ENCODE assay signal across 11 cellular contexts in the genomic region with DNA sequence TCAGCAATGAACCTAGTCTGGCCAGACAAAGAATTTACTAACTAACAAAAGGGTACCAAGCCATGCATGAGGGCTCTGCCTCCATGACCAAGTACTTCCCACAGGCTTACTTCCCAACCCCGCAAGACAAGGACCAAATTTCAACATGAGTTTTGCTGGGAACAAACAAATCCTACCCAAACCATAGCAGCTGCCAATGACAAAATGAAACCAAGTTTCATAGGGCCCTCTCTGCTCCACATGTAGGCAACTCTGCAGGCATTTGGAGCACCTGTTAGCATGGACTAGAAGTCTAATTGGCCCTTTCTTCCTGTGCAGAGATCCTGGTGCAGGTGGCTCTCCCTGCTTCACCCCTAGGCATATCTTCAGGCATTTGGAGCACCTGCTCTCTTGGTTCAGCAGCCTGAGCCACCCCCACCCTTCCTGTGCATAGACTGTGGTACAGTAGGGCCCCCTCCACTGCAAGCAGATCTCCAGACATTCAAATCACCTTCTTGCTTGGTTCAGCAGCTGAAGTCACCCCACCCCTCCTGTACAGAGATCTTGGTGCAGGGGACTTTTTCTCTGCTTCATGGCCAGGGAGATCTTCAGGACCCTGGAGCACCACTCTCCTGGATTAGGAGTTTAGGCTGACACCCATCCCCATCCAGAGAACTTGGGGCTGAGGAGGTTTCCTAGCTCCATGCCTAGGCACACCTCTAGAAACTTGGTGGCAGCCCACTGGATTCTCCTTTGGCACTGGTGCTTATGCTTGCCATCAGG.
A peak's percentile ranks its signal among the peaks of the same experiment; 100 is the strongest.
DNase-seq lines count a peak whose midpoint lies in the region; ATAC-seq, FAIRE-seq and TF ChIP-seq lines count a peak whose summit lies in the region.
"Had no signal": no experiment of that assay in that cellular context is flagged by ENCODE, and none has a peak within 500 bp of the region (broad histone marks: within the 10 kb centered on the region; RNA-seq: fewer than 3 reads in every experiment).

No MANE protein-coding gene starts in this region.

- peaks cover 10% of the 10 kb centered on the region for H3K9me3 ChIP-seq in CD4-positive, alpha-beta T cell (ENCODE audit: control insufficient read depth, low read length)
- H3K9me3 ChIP-seq in HCT116 (ENCODE audit: control insufficient read depth in 1 of 2, insufficient read depth in 1 of 2, low read depth in 1 of 2, low read length in 2 of 2) (no peaks in the 10 kb centered on the region), keratinocyte (ENCODE audit: control insufficient read depth, low read depth, low read length) (no peaks in the 10 kb centered on the region), heart right ventricle (peaks cover 0 to 37% (median 6%) of the 10 kb centered on the region in 11 donors)
- H3K9me3 ChIP-seq: neutrophil had no signal

- dilution Hi-C loops in keratinocyte (cut with MboI; ENCODE audit: extremely low pct_ligation_motif_present, low sequenced_read_pairs): no loop called here

- peaks cover 3% of the 10 kb centered on the region for H3K9me3 Mint-ChIP-seq in CD4-positive, alpha-beta T cell
- H3K9me3 Mint-ChIP-seq in activated CD8-positive, alpha-beta T cell treated with anti-CD3 and anti-CD28 coated beads for 36 hours: peaks cover 44% of the 10 kb centered on the region

- no peak overlapping the region for H3K4me3 Mint-ChIP-seq in CD4-positive, alpha-beta T cell
- H3K4me3 Mint-ChIP-seq in activated CD8-positive, alpha-beta T cell treated with anti-CD3 and anti-CD28 coated beads for 36 hours: no peak overlapping the region
- H3K4me3 Mint-ChIP-seq: CD14-positive monocyte had no signal

- H3K27ac ChIP-seq in CD4-positive, alpha-beta T cell (ENCODE audit: low read depth, low read length): peak overlapping the region; percentile 23
- H3K27ac ChIP-seq in HCT116 (ENCODE audit: low read depth, low read length) (no peak overlapping the region), keratinocyte (ENCODE audit: control insufficient read depth, insufficient read depth, low read length) (no peak overlapping the region), heart right ventricle (peak overlapping the region in 1 of 10 donors; percentile 16)
- H3K27ac ChIP-seq: neutrophil had no signal

- H3K27ac Mint-ChIP-seq in CD4-positive, alpha-beta T cell: peak overlapping the region; percentile 63
- peak overlapping the region; percentile 96 for H3K27ac Mint-ChIP-seq in activated CD8-positive, alpha-beta T cell treated with anti-CD3 and anti-CD28 coated beads for 36 hours

- no peaks in the 10 kb centered on the region for H3K27me3 Mint-ChIP-seq in CD4-positive, alpha-beta T cell
- H3K27me3 Mint-ChIP-seq in activated CD8-positive, alpha-beta T cell treated with anti-CD3 and anti-CD28 coated beads for 36 hours: no peaks in the 10 kb centered on the region

- POLR2A ChIA-PET in CD4-positive, alpha-beta T cell (lab: Charles Lee): interaction anchor here (0.7 to 1.9 kb wide), 22 partner anchors 11 to 364 kb away, joined by 3 to 14 read pairs (median 4); a partner anchor contains a TSS
- POLR2A ChIA-PET in HCT116 (lab: Charles Lee): no interaction called here
- POLR2A ChIA-PET in activated CD8-positive, alpha-beta T cell treated with anti-CD3 and anti-CD28 coated beads for 36 hours (lab: Charles Lee): interaction anchor here (0.6 to 3.8 kb wide), 14 partner anchors 21 to 317 kb away, joined by 3 to 20 read pairs (median 4); a partner anchor contains a TSS

- H3K4me2 ChIP-seq in HCT116 (ENCODE audit: low read length) (no peak overlapping the region), keratinocyte (ENCODE audit: control insufficient read depth, extremely low read depth, insufficient read depth, low read depth, low read length) (no peak overlapping the region)

- no peak for TF ChIP-seq RAD21 in HCT116 (IDR thresholded peaks at IDR 0.05; ENCODE audit: low read depth)

- DNase-seq in CD4-positive, alpha-beta T cell: peak in 2 of 10 experiments; percentile 9 to 10
- DNase-seq in HCT116 (ENCODE audit: low read depth, low spot score): no peak
- DNase-seq in activated CD8-positive, alpha-beta T cell treated with anti-CD3 and anti-CD28 coated beads for 36 hours: peak; percentile 58
- no peak for DNase-seq in keratinocyte (ENCODE audit: low read depth, low spot score)
- no peak for DNase-seq in heart right ventricle
- DNase-seq in NCI-H2196 (lab: John Stamatoyannopoulos, UW; ENCODE audit: unreplicated experiment): no peak

- peak; percentile 33 for ATAC-seq in CD4-positive, alpha-beta T cell (ENCODE audit: poor library complexity)
- no peak for ATAC-seq in HCT116
- ATAC-seq in activated CD8-positive, alpha-beta T cell treated with anti-CD3 and anti-CD28 coated beads for 36 hours: peak; percentile 41
- no peak for ATAC-seq in heart right ventricle
- ATAC-seq in HG02973 (IDR thresholded peaks at IDR 0.05; ENCODE audit: unreplicated experiment): no peak
- no peak for ATAC-seq in HG03159 (IDR thresholded peaks at IDR 0.05; ENCODE audit: unreplicated experiment)

- no peaks in the 10 kb centered on the region for H3K4me1 ChIP-seq in HCT116 (ENCODE audit: control insufficient read depth in 1 of 2, insufficient read depth in 2 of 2, low read length in 2 of 2)
- peaks cover 17% of the 10 kb centered on the region for H3K4me1 ChIP-seq in keratinocyte (ENCODE audit: control insufficient read depth, extremely low read depth, insufficient read depth, low read length)
- H3K4me1 ChIP-seq in heart right ventricle: peaks cover 0 to 27% (median 10%) of the 10 kb centered on the region in 9 donors

- H3K36me3 Mint-ChIP-seq in CD4-positive, alpha-beta T cell (ENCODE audit: low read depth): peaks cover 16% of the 10 kb centered on the region
- peaks cover 65% of the 10 kb centered on the region for H3K36me3 Mint-ChIP-seq in activated CD8-positive, alpha-beta T cell treated with anti-CD3 and anti-CD28 coated beads for 36 hours (ENCODE audit: low read depth)

- peak; percentile 57 for FAIRE-seq in keratinocyte (lab: Jason Lieb, UNC)
- FAIRE-seq: colon had no signal

- peak overlapping the region; percentile 68 for H2AFZ ChIP-seq in HCT116 (ENCODE audit: low read depth, low read length, poor library complexity, severe bottlenecking)
- no peak overlapping the region for H2AFZ ChIP-seq in keratinocyte (ENCODE audit: control insufficient read depth, low read length)

- RAD21 ChIA-PET in HCT116 (lab: Charles Lee; ENCODE audit: low non-redundant PET in 1 of 2, low total read pairs in 2 of 2, uncharacterized antibody in 2 of 2, unreplicated experiment in 2 of 2): interaction anchor here (1.2 to 1.6 kb wide), 2 partner anchors 365 kb away, joined by 6 to 10 read pairs; no protein-coding TSS in a partner anchor

- H3K36me3 ChIP-seq in HCT116 (ENCODE audit: control insufficient read depth in 1 of 2, insufficient read depth in 2 of 2, low read length in 2 of 2) (no peaks in the 10 kb centered on the region), keratinocyte (ENCODE audit: control insufficient read depth in 2 of 2, extremely low read depth in 1 of 2, insufficient read depth in 2 of 2, low read length in 2 of 2) (no peaks in the 10 kb centered on the region), heart right ventricle (no peaks in the 10 kb centered on the region)
- H3K36me3 ChIP-seq: neutrophil had no signal

- intact Hi-C loops in CD4-positive, alpha-beta T cell (cut with DNase I, micrococcal nuclease): loop anchor here (1.0 to 5.0 kb wide), 8 partner anchors 88 to 365 kb away; a partner anchor contains a TSS
- intact Hi-C loops in HCT116 (cut with micrococcal nuclease) (loop anchor here (1.0 to 5.0 kb wide), 2 partner anchors 325 to 365 kb away; no protein-coding TSS in a partner anchor), heart right ventricle (cut with DNase I) (loop anchor here in 7 of 10 donors (5.0 to 10.0 kb wide), 4 partner anchors 320 to 365 kb away; a partner anchor contains a TSS)
- intact Hi-C loops in activated CD8-positive, alpha-beta T cell treated with anti-CD3 and anti-CD28 coated beads for 36 hours (cut with micrococcal nuclease): loop anchor here (5.0 to 10.0 kb wide), 3 partner anchors 90 to 365 kb away; no protein-coding TSS in a partner anchor

- H3K9ac ChIP-seq in HCT116 (ENCODE audit: low read length) (no peak overlapping the region), keratinocyte (ENCODE audit: control insufficient read depth, extremely low read depth, insufficient read depth, low read length) (no peak overlapping the region)

- H3K9me2 ChIP-seq in HCT116 (ENCODE audit: insufficient read depth): no peaks in the 10 kb centered on the region

- no peaks in the 10 kb centered on the region for H3K9me1 ChIP-seq in keratinocyte (ENCODE audit: control insufficient read depth, extremely low read depth, insufficient read depth, low read length)

- no peaks in the 10 kb centered on the region for H3K27me3 ChIP-seq in CD4-positive, alpha-beta T cell (ENCODE audit: control insufficient read depth, insufficient read depth, low read length)
- H3K27me3 ChIP-seq in HCT116 (ENCODE audit: insufficient read depth, low read length) (no peaks in the 10 kb centered on the region), keratinocyte (ENCODE audit: control insufficient read depth, extremely low read depth, insufficient read depth, low read length) (no peaks in the 10 kb centered on the region), heart right ventricle (no peaks in the 10 kb centered on the region)
- H3K27me3 ChIP-seq: neutrophil had no signal

- H4K20me1 ChIP-seq in HCT116 (ENCODE audit: insufficient read depth): no peaks in the 10 kb centered on the region
- no peaks in the 10 kb centered on the region for H4K20me1 ChIP-seq in keratinocyte (ENCODE audit: control insufficient read depth, extremely low read depth, insufficient read depth, low read length)

- 95 to 96% methylated on average over 1 of the region's 1 CpG for WGBS in heart right ventricle, 2 donors

- no peak for TF ChIP-seq POLR2A in HCT116 (IDR thresholded peaks at IDR 0.05; ENCODE audit: borderline replicate concordance, extremely low read depth, insufficient read depth, insufficient read length)

- peaks cover 59% of the 10 kb centered on the region for H3K4me1 Mint-ChIP-seq in CD4-positive, alpha-beta T cell (ENCODE audit: low read depth)
- peaks cover 90% of the 10 kb centered on the region for H3K4me1 Mint-ChIP-seq in activated CD8-positive, alpha-beta T cell treated with anti-CD3 and anti-CD28 coated beads for 36 hours (ENCODE audit: low read depth)

- CTCF ChIA-PET in CD4-positive, alpha-beta T cell (lab: Charles Lee): interaction anchor here (0.5 to 1.8 kb wide), 24 partner anchors 10 to 407 kb away, joined by 3 to 14 read pairs (median 4); a partner anchor contains a TSS
- CTCF ChIA-PET in HCT116 (lab: Charles Lee): interaction anchor here (0.6 to 2.1 kb wide), 14 partner anchors 11 to 1272 kb away, joined by 3 to 57 read pairs (median 3); no protein-coding TSS in a partner anchor
- CTCF ChIA-PET in activated CD8-positive, alpha-beta T cell treated with anti-CD3 and anti-CD28 coated beads for 36 hours (lab: Charles Lee): interaction anchor here (0.5 to 4.5 kb wide), 65 partner anchors 9 to 375 kb away, joined by 3 to 44 read pairs (median 5); a partner anchor contains a TSS

- H3K79me2 ChIP-seq in HCT116 (ENCODE audit: insufficient read depth, low read length) (no peaks in the 10 kb centered on the region), keratinocyte (ENCODE audit: control insufficient read depth, insufficient read depth, low read length) (no peaks in the 10 kb centered on the region)

- no peak overlapping the region for H3K4me3 ChIP-seq in HCT116 (replicated peaks in 1 of 2; ENCODE audit: low read depth in 1 of 2, low read length in 2 of 2)
- no peak overlapping the region for H3K4me3 ChIP-seq in keratinocyte (ENCODE audit: control insufficient read depth in 2 of 3, extremely low read depth in 1 of 3, insufficient read depth in 2 of 3, low read depth in 1 of 3, low read length in 3 of 3)
- H3K4me3 ChIP-seq in heart right ventricle: no peak overlapping the region

- no TSS peak for BruUV-seq in HCT116 (replicated peaks; lab: Mats Ljungman, UMichigan)

- TF ChIP-seq CTCF in CD4-positive, alpha-beta T cell (IDR thresholded peaks at IDR 0.05): no peak
- TF ChIP-seq CTCF in HCT116 (IDR thresholded peaks at IDR 0.05 in 2 of 3, conservative IDR thresholded peaks at IDR 0.05 in 1 of 3; ENCODE audit: borderline replicate concordance in 1 of 3, insufficient read depth in 1 of 3, low read depth in 2 of 3, low read length in 2 of 3) (no peak), keratinocyte (optimal IDR thresholded peaks at IDR 0.05 in 1 of 3, IDR thresholded peaks at IDR 0.05 in 1 of 3, conservative IDR thresholded peaks at IDR 0.05 in 1 of 3; ENCODE audit: extremely low read depth in 1 of 3, insufficient read depth in 2 of 3, low read length in 3 of 3) (no peak), heart right ventricle (IDR thresholded peaks at IDR 0.05) (no peak)
- TF ChIP-seq CTCF in activated CD8-positive, alpha-beta T cell treated with anti-CD3 and anti-CD28 coated beads for 36 hours (IDR thresholded peaks at IDR 0.05): no peak

Comparison
In these comparisons a context has a peak if more than half of its experiments do, and no peak if none do; other contexts are left out.
1. ATAC-seq: peak in CD4-positive, alpha-beta T cell (single experiment) and activated CD8-positive, alpha-beta T cell treated with anti-CD3 and anti-CD28 coated beads for 36 hours (single experiment); none in HCT116 (single experiment), heart right ventricle (0 of 8), HG02973 (single experiment) and HG03159 (single experiment).